ENCODE assay signal across 8 cellular contexts in the genomic region with DNA sequence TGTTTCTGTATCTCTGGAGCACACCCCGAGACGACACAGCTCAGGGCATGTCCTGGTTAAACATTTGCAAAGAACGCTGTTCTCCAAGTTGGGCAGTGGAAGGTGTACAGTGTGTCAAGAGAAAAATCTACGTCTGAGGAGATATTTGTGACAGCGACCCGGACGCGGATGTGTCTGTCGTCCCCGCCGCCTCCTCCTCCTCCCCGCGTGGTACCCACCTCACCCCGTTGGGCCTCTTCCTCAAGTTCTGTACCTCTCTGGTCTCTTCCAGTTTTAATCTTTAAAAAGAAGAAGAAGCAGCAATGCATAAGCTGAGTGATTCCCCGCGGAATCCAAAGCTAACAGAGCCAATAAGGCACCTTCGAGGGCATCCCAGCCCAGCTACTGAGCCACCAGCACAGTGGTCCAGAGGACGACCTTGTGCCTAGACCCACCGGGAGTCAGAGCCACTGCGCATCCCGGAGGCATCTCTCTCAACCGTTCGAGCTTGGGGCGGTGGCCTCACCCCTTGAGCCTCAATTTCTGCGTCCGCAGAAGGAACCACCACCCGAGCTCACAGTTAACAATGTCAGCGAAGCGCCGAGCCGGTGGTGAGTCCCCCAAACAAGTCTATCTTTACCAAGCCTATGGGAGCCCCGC. TPM values are rescaled to one million over a fixed set of nuclear protein-coding genes. Genes with fewer than 3 reads are reported as not detected.
DNase-seq lines count a peak whose midpoint lies in the region; ATAC-seq and TF ChIP-seq lines count a peak whose summit lies in the region.

No MANE protein-coding gene starts in this region.

- no peak for TF ChIP-seq POLR2A in uterus (IDR thresholded peaks at IDR 0.05)

- H3K27me3 ChIP-seq in WERI-Rb-1 (ENCODE audit: insufficient read depth, low read depth, severe bottlenecking) (no peaks in the 10 kb centered on the region), muscle layer of duodenum (ENCODE audit: low read depth, low read length) (no peaks in the 10 kb centered on the region), uterus (no peaks in the 10 kb centered on the region)
- no peaks in the 10 kb centered on the region for H3K27me3 ChIP-seq in effector memory CD4-positive, alpha-beta T cell (replicated peaks; ENCODE audit: control insufficient read depth, insufficient read depth, low read length, poor library complexity, severe bottlenecking)

- intact Hi-C loops in uterus (cut with DNase I; ENCODE audit: low total_unique reads) = no loop called here

- H3K4me1 ChIP-seq in effector memory CD4-positive, alpha-beta T cell (ENCODE audit: control insufficient read depth, insufficient read depth, low read length, poor library complexity, severe bottlenecking) = peaks cover 39% of the 10 kb centered on the region
- peaks cover 7 to 29% of the 10 kb centered on the region in 2 donors for H3K4me1 ChIP-seq in muscle layer of duodenum (ENCODE audit: control insufficient read depth in 1 of 2, insufficient read depth in 2 of 2, low read length in 2 of 2)
- peaks cover 8 to 10% of the 10 kb centered on the region in 2 donors for H3K4me1 ChIP-seq in uterus

- peak; percentile 34 for DNase-seq in SIG-M5 treated with dmso at 0.1 percent for 504 hours (lab: John Stamatoyannopoulos, UW; ENCODE audit: unreplicated experiment)
- DNase-seq in SIG-M5 (lab: John Stamatoyannopoulos, UW) = no peak
- no peak for DNase-seq in WERI-Rb-1
- DNase-seq in effector memory CD4-positive, alpha-beta T cell = peak in 1 of 3 donors; percentile 35
- no peak for DNase-seq in uterus
- DNase-seq in DMS153 treated with DMSO at 0.1 percent for 48 hours (lab: John Stamatoyannopoulos, UW; ENCODE audit: unreplicated experiment) = no peak

- H3K9me3 ChIP-seq in WERI-Rb-1 (ENCODE audit: severe bottlenecking) (no peaks in the 10 kb centered on the region), muscle layer of duodenum (ENCODE audit: control insufficient read depth in 1 of 2, low read length in 2 of 2) (no peaks in the 10 kb centered on the region), uterus (no peaks in the 10 kb centered on the region)
- no peaks in the 10 kb centered on the region for H3K9me3 ChIP-seq in effector memory CD4-positive, alpha-beta T cell (ENCODE audit: control insufficient read depth, low read length)

- TF ChIP-seq CTCF in WERI-Rb-1 (IDR thresholded peaks at IDR 0.05; ENCODE audit: low read depth, low read length) (no peak), uterus (IDR thresholded peaks at IDR 0.05) (no peak)

- H3K4me3 ChIP-seq in WERI-Rb-1 (ENCODE audit: low read depth, low read length) (peak overlapping the region; percentile 97), muscle layer of duodenum (ENCODE audit: low read depth in 1 of 2, low read length in 2 of 2) (peak overlapping the region; percentile 93 to 99), uterus (peak overlapping the region; percentile 93 to 94)
- peak overlapping the region; percentile 97 for H3K4me3 ChIP-seq in effector memory CD4-positive, alpha-beta T cell (ENCODE audit: insufficient read depth, low read depth, low read length, poor library complexity, severe bottlenecking)

- H3K27ac ChIP-seq in WERI-Rb-1 = peak overlapping the region; percentile 70
- peak overlapping the region; percentile 92 for H3K27ac ChIP-seq in effector memory CD4-positive, alpha-beta T cell (ENCODE audit: insufficient read depth, low read length, poor library complexity, severe bottlenecking)
- peak overlapping the region; percentile 92 for H3K27ac ChIP-seq in muscle layer of duodenum (ENCODE audit: low read length)
- H3K27ac ChIP-seq in uterus = peak overlapping the region; percentile 82 to 93

- peak; percentile 23 for ATAC-seq in HG03280 (IDR thresholded peaks at IDR 0.05; ENCODE audit: unreplicated experiment)

- H3K36me3 ChIP-seq in WERI-Rb-1 (peaks cover 45% of the 10 kb centered on the region), muscle layer of duodenum (ENCODE audit: control insufficient read depth in 1 of 2, insufficient read depth in 2 of 2, low read length in 2 of 2) (peaks cover 23 to 25% of the 10 kb centered on the region in 2 donors), uterus (no peaks in the 10 kb centered on the region)
- peaks cover 38% of the 10 kb centered on the region for H3K36me3 ChIP-seq in effector memory CD4-positive, alpha-beta T cell (ENCODE audit: control insufficient read depth, insufficient read depth, low read length)

RNA-seq across cellular contexts. Expression of gene C9orf78, which starts 0.5 kb away (rescaled TPM):
- 10 to 100 TPM; 17.4 to 56.9 (median 35.0) TPM for total RNA-seq in uterus

RNA-seq across cellular contexts. Expression of gene USP20, which starts 0.7 kb away (rescaled TPM):
- total RNA-seq in uterus = 10 to 100 TPM in 2 of 4 donors, 1 to 10 TPM in 2; 5.6 to 46.7 (median 11.1) TPM

RNA-seq across cellular contexts. Expression of gene TOR1A, which starts 10.7 kb away (rescaled TPM):
- 10 to 100 TPM; 13.1 to 40.3 (median 33.0) TPM for total RNA-seq in uterus

RNA-seq across cellular contexts. Expression of gene TOR1B, which starts 31.6 kb away (rescaled TPM):
- total RNA-seq in uterus = 10 to 100 TPM in 3 of 4 donors, 1 to 10 TPM in 1; 4.1 to 33.9 (median 13.2) TPM
